8 cellular contexts compared by ENCODE assay signal in the genomic region with DNA sequence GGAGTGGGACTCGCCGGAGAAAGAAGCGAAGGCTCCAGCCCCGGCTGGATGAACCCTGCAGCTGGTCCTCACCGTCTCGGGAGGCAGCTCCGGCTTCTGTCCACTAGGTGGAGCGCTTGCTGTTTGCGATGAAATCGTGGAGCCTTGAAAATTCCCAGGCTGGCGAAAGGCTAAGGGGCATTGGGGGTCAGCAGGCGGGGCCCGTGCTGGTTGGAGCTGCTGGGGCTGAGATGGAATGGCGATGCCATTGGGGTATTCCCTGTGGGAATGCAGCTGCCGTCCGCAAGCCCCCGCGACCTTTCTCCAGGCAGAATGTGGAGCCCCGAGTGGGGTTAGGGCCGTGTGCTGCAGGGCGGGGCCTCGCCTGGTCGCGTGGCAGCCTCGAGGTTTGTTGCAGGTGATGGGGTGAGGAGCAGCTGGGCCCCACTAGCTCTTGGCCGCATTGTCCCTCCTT.
DNase-seq lines count a peak whose midpoint lies in the region; ATAC-seq, FAIRE-seq and TF ChIP-seq lines count a peak whose summit lies in the region.

No MANE protein-coding gene starts in this region.

- no peaks in the 10 kb centered on the region for H3K9me1 ChIP-seq in endothelial cell of umbilical vein (replicated peaks; ENCODE audit: control insufficient read depth, extremely low read depth, insufficient read depth, low read length)

- H3K9ac ChIP-seq in GM23248, result no peak overlapping the region
- no peak overlapping the region for H3K9ac ChIP-seq in endothelial cell of umbilical vein (replicated peaks; ENCODE audit: extremely low read depth, insufficient read depth, low read length)

- in situ Hi-C loops in GM23248 (cut with MboI), result no loop called here

- POLR2A ChIA-PET in endothelial cell of umbilical vein (lab: Charles Lee), result no interaction called here

- no peak for ATAC-seq in GM18907 (IDR thresholded peaks at IDR 0.05; ENCODE audit: unreplicated experiment)

- H3K79me2 ChIP-seq in GM23248 (ENCODE audit: insufficient read depth), result no peaks in the 10 kb centered on the region
- no peaks in the 10 kb centered on the region for H3K79me2 ChIP-seq in endothelial cell of umbilical vein (ENCODE audit: control insufficient read depth, insufficient read depth, low read length)

- H3K4me1 ChIP-seq in GM23248 (ENCODE audit: insufficient read depth), result no peaks in the 10 kb centered on the region
- H3K4me1 ChIP-seq in endothelial cell of umbilical vein (ENCODE audit: control insufficient read depth, extremely low read depth, insufficient read depth, low read length), result no peaks in the 10 kb centered on the region

- TF ChIP-seq CTCF in AG09319 (IDR thresholded peaks at IDR 0.05; ENCODE audit: low read depth, low read length) (peak; percentile 95), endothelial cell of umbilical vein (IDR thresholded peaks at IDR 0.05; ENCODE audit: extremely low read depth in 1 of 2, insufficient read depth in 1 of 2, low read depth in 1 of 2, low read length in 2 of 2) (peak; percentile 94 to 95)

- H3K36me3 ChIP-seq in GM23248 (ENCODE audit: low read depth) (no peaks in the 10 kb centered on the region), endothelial cell of umbilical vein (ENCODE audit: control insufficient read depth in 2 of 2, extremely low read depth in 1 of 2, insufficient read depth in 2 of 2, low read length in 2 of 2) (no peaks in the 10 kb centered on the region)

- H3K9me2 ChIP-seq in GM23248 (ENCODE audit: insufficient read depth), result no peaks in the 10 kb centered on the region

- H3K27me3 ChIP-seq in GM23248 (replicated peaks; ENCODE audit: insufficient read depth) (no peaks in the 10 kb centered on the region; the same call in 1 of the 2 replicates), endothelial cell of umbilical vein (ENCODE audit: control insufficient read depth in 2 of 2, insufficient read depth in 2 of 2, low read length in 2 of 2) (no peaks in the 10 kb centered on the region)

- H3K4me2 ChIP-seq in GM23248 (ENCODE audit: unreplicated experiment), result peak overlapping the region; percentile 62
- no peak overlapping the region for H3K4me2 ChIP-seq in endothelial cell of umbilical vein (ENCODE audit: insufficient read depth, low read length)

- CTCF ChIA-PET in endothelial cell of umbilical vein (lab: Charles Lee), result interaction anchor here (0.6 to 1.8 kb wide), 21 partner anchors 9 to 1731 kb away, joined by 3 to 24 read pairs (median 4); partner anchors contain the start of gene RTP5

- H3K27ac ChIP-seq in GM23248 (no peak overlapping the region), endothelial cell of umbilical vein (ENCODE audit: insufficient read depth, low read depth, low read length) (no peak overlapping the region)

- TF ChIP-seq POLR2A in endothelial cell of umbilical vein (IDR thresholded peaks at IDR 0.05; ENCODE audit: low read depth, low read length), result no peak

- 7% methylated on average over 26 of the region's 26 CpGs for WGBS in GM23248 (ENCODE audit: low coverage in 1 of 2, low lambda C conversion rate in 2 of 2, missing lambda C conversion rate in 2 of 2), 2 experiments

- BruUV-seq in endothelial cell of umbilical vein (replicated peaks; lab: Mats Ljungman, UMichigan), result no TSS peak

- intact Hi-C loops in endothelial cell of umbilical vein (cut with micrococcal nuclease), result no loop called here

- no peaks in the 10 kb centered on the region for H4K20me1 ChIP-seq in GM23248 (ENCODE audit: insufficient read depth)
- H4K20me1 ChIP-seq in endothelial cell of umbilical vein (replicated peaks; ENCODE audit: control insufficient read depth, extremely low read depth, insufficient read depth, low read length), result no peaks in the 10 kb centered on the region

- DNase-seq in AG09319 (ENCODE audit: extremely low read depth, low read depth) (no peak), GM23248 (peak; percentile 81), NCI-H526 treated with DMSO at 0.1 percent for 48 hours (lab: John Stamatoyannopoulos, UW) (peak; percentile 63), endothelial cell of umbilical vein (ENCODE audit: low read depth, low spot score) (peak; percentile 49), midbrain (lab: John Stamatoyannopoulos, UW) (peak; percentile 67)
- DNase-seq in activated CD8-positive, alpha-beta memory T cell treated with anti-CD3 and anti-CD28 coated beads for 4 hours (ENCODE audit: low read depth in 2 of 2), result peak; percentile 32 to 44
- peak; percentile 30 to 47 for DNase-seq in stimulated activated CD8-positive, alpha-beta memory T cell treated with anti-CD3 and anti-CD28 coated beads, Interleukin-4, amount 100 ng/mL, for 4 hours (ENCODE audit: low read depth in 2 of 2, low spot score in 1 of 2)

- no peak overlapping the region for H2AFZ ChIP-seq in GM23248
- peak overlapping the region; percentile 23 for H2AFZ ChIP-seq in endothelial cell of umbilical vein (ENCODE audit: low read depth, low read length)

- FAIRE-seq in endothelial cell of umbilical vein (lab: Jason Lieb, UNC), result peak; percentile 87

- dilution Hi-C loops in endothelial cell of umbilical vein (cut with MboI; ENCODE audit: extremely low pct_ligation_motif_present, low sequenced_read_pairs), result no loop called here

- H3F3A ChIP-seq in GM23248 (ENCODE audit: insufficient read depth), result no peaks in the 10 kb centered on the region

- peak overlapping the region; percentile 33; the same call in 1 of the 2 replicates for H3K4me3 ChIP-seq in GM23248
- no peak overlapping the region for H3K4me3 ChIP-seq in endothelial cell of umbilical vein (replicated peaks in 1 of 3; ENCODE audit: insufficient read depth in 1 of 3, low read depth in 1 of 3, low read length in 3 of 3)

- H3K9me3 ChIP-seq in GM23248 (ENCODE audit: low read depth) (no peaks in the 10 kb centered on the region), endothelial cell of umbilical vein (replicated peaks; ENCODE audit: control insufficient read depth, insufficient read depth, low read length) (no peaks in the 10 kb centered on the region)

TF ChIP-seq in endothelial cell of umbilical vein, 7 proteins besides CTCF, POLR2A, EP300 and RAD21:
- TF ChIP-seq MYC (IDR thresholded peaks at IDR 0.05; ENCODE audit: low read depth, low read length) (no peak), MAX (IDR thresholded peaks at IDR 0.05; ENCODE audit: insufficient read depth, insufficient read length) (no peak), GATA2 (IDR thresholded peaks at IDR 0.05; ENCODE audit: insufficient read depth, insufficient read length, low read depth, low read length) (no peak), EZH2 (IDR thresholded peaks at IDR 0.05; ENCODE audit: borderline replicate concordance, low read depth, low read length, severe bottlenecking) (no peak), FOS (IDR thresholded peaks at IDR 0.05; ENCODE audit: borderline replicate concordance, insufficient read depth, low read length) (no peak), JUN (IDR thresholded peaks at IDR 0.05; ENCODE audit: borderline replicate concordance, insufficient read depth, insufficient read length, low read depth) (no peak), POLR2AphosphoS5 (IDR thresholded peaks at IDR 0.05; ENCODE audit: insufficient read depth, low read depth, low read length) (no peak)
TF ChIP-seq in endothelial cell of umbilical vein: peak in this region for 0.
